In genomic region chr3:119579366-119580147, GRCh38 we compare ENCODE assay signal across 8 cellular contexts. TPM values are rescaled to one million over a fixed set of nuclear protein-coding genes. Genes with fewer than 3 reads are reported as not detected.
DNase-seq lines count a peak whose midpoint lies in the region; ATAC-seq and TF ChIP-seq lines count a peak whose summit lies in the region.

Gene ADPRH, plus strand, starts transcription at chr3:119579492. Its CDS starts 2,678 bp downstream, at chr3:119582170.

- no peaks in the 10 kb centered on the region for H3K36me3 Mint-ChIP-seq in CD4-positive, CD25-positive, alpha-beta regulatory T cell

- H3K36me3 ChIP-seq in CD4-positive, CD25-positive, alpha-beta regulatory T cell (ENCODE audit: control insufficient read depth, insufficient read depth, low read length) = no peaks in the 10 kb centered on the region
- H3K36me3 ChIP-seq in psoas muscle (ENCODE audit: insufficient read depth in 1 of 2, low read depth in 1 of 2) = peaks cover 3 to 20% of the 10 kb centered on the region in 2 donors

- TF ChIP-seq POLR2A in GM19193 (IDR thresholded peaks at IDR 0.05; ENCODE audit: extremely low read depth, insufficient read depth, insufficient read length) = peak; percentile 72

- H3K27me3 ChIP-seq in CD4-positive, CD25-positive, alpha-beta regulatory T cell (ENCODE audit: control insufficient read depth, insufficient read depth, low read length) = no peaks in the 10 kb centered on the region
- no peaks in the 10 kb centered on the region for H3K27me3 ChIP-seq in psoas muscle (ENCODE audit: insufficient read depth in 3 of 3, low read length in 2 of 3)

- H3K4me3 ChIP-seq in CD4-positive, CD25-positive, alpha-beta regulatory T cell (ENCODE audit: low read depth, low read length) = peak within 1 kb of the TSS; percentile 93
- peak within 1 kb of the TSS; percentile 71 for H3K4me3 ChIP-seq in psoas muscle

- H3K9me3 ChIP-seq in CD4-positive, CD25-positive, alpha-beta regulatory T cell (ENCODE audit: control insufficient read depth in 2 of 2, low read length in 2 of 2) = no peaks in the 10 kb centered on the region
- H3K9me3 ChIP-seq in psoas muscle = no peaks in the 10 kb centered on the region

- peak; percentile 64 to 67 for ATAC-seq in CD4-positive, CD25-positive, alpha-beta regulatory T cell (ENCODE audit: low read depth in 2 of 2)
- ATAC-seq in HG03280 (IDR thresholded peaks at IDR 0.05; ENCODE audit: unreplicated experiment) (peak; percentile 67), left ventricle myocardium superior (peak; percentile 95), psoas muscle (peak; percentile 89 to 95 (median 93))

- DNase-seq in CD4-positive, CD25-positive, alpha-beta regulatory T cell = peak; percentile 24 to 70 (median 50)
- peak; percentile 78 for DNase-seq in RPMI7951 (ENCODE audit: low read depth)
- peak; percentile 91 for DNase-seq in left ventricle myocardium superior
- DNase-seq in psoas muscle = peak; percentile 87 to 94
- DNase-seq in NCI-H187 (lab: John Stamatoyannopoulos, UW) = no peak

- H3K27ac Mint-ChIP-seq in CD4-positive, CD25-positive, alpha-beta regulatory T cell = peak within 1 kb of the TSS; percentile 92 to 96 (median 95)

- H3K4me1 Mint-ChIP-seq in CD4-positive, CD25-positive, alpha-beta regulatory T cell = peaks cover 17 to 44% (median 26%) of the 10 kb centered on the region in 4 donors

- intact Hi-C loops in left ventricle myocardium superior (cut with micrococcal nuclease) = no loop called here
- intact Hi-C loops in psoas muscle (cut with DNase I) = loop anchor here in 1 of 2 donors (5.0 kb wide), 1 partner anchor 98 kb away; the partner anchor contains the start of gene COX17

- peaks cover 12% of the 10 kb centered on the region for H3K4me1 ChIP-seq in CD4-positive, CD25-positive, alpha-beta regulatory T cell (ENCODE audit: control insufficient read depth, insufficient read depth, low read length, poor library complexity, severe bottlenecking)
- H3K4me1 ChIP-seq in psoas muscle = peaks cover 8% of the 10 kb centered on the region

- H3K4me3 Mint-ChIP-seq in CD4-positive, CD25-positive, alpha-beta regulatory T cell = peak within 1 kb of the TSS; percentile 92 to 98 (median 97)

- TF ChIP-seq CTCF in psoas muscle (IDR thresholded peaks at IDR 0.05) = no peak

- H3K9me3 Mint-ChIP-seq in CD4-positive, CD25-positive, alpha-beta regulatory T cell = peaks cover 0 to 2% (median 0%) of the 10 kb centered on the region in 7 donors

- peaks cover 6% of the 10 kb centered on the region for H3K27me3 Mint-ChIP-seq in CD4-positive, CD25-positive, alpha-beta regulatory T cell

- H3K27ac ChIP-seq in CD4-positive, CD25-positive, alpha-beta regulatory T cell (ENCODE audit: insufficient read depth, low read length, poor library complexity, severe bottlenecking) = peak within 1 kb of the TSS; percentile 82
- H3K27ac ChIP-seq in adipose tissue (ENCODE audit: low read depth, low read length) = peak within 1 kb of the TSS; percentile 69
- peak within 1 kb of the TSS; percentile 97 for H3K27ac ChIP-seq in psoas muscle

- WGBS in adipose tissue, 3 donors = 1% methylated on average over 68 to 73 of the region's 73 CpGs
- WGBS in psoas muscle, 3 donors = 0 to 1% (median 0%) methylated on average over 71 to 73 of the region's 73 CpGs

RNA-seq across cellular contexts. Expression of gene ADPRH, which starts in this region (rescaled TPM):
- 6.6 TPM for total RNA-seq in CD4-positive, CD25-positive, alpha-beta regulatory T cell
- polyA plus RNA-seq in CD4-positive, CD25-positive, alpha-beta regulatory T cell = 10 to 100 TPM in 3 of 4 donors, 1 to 10 TPM in 1; 6.2 to 17.2 (median 14.6) TPM
- total RNA-seq in RPMI7951 (2014; rRNA removed; shearing (Covaris generic)) = 3.8 and 5.6 TPM in 2 replicates
- polyA plus RNA-seq in adipose tissue (1 to 10 TPM; 5.4 to 6.5 (median 6.5) TPM), psoas muscle (10 to 100 TPM in 2 of 3 donors, 1 to 10 TPM in 1; 5.2 to 16.6 (median 15.0) TPM)
- total RNA-seq in left ventricle myocardium superior (10.3 TPM), psoas muscle (10 to 100 TPM; 12.6 to 16.9 (median 14.5) TPM)

Comparison
In these comparisons a context has a peak if more than half of its experiments do, and no peak if none do; other contexts are left out.
1. DNase-seq: peak in CD4-positive, CD25-positive, alpha-beta regulatory T cell (3 of 3), RPMI7951 (single experiment), left ventricle myocardium superior (single experiment) and psoas muscle (2 of 2); none in NCI-H187 (0 of 2).
2. Peak in every context shown above with its lines, with median percentiles within 50 percentile points of each other: ATAC-seq and H3K27ac ChIP-seq.